1 cellular context compared by ENCODE assay signal in genomic region chr10:132540456-132540855, GRCh38.
TF ChIP-seq lines count a peak whose summit lies in the region.

No MANE protein-coding gene starts in this region.

TF ChIP-seq in GM23338, 12 proteins besides CTCF, POLR2A, EP300 and RAD21 (continued from another document):
- TF ChIP-seq ZNF462 (CRISPR knock-in tag; IDR thresholded peaks at IDR 0.05): no peak
- no peak for TF ChIP-seq ZNF114 (CRISPR knock-in tag; IDR thresholded peaks at IDR 0.05)
- TF ChIP-seq ETS1 (IDR thresholded peaks at IDR 0.05): no peak
- TF ChIP-seq EZH2 (IDR thresholded peaks at IDR 0.05; ENCODE audit: low read depth, unreplicated experiment): no peak
